In genomic region chr16:75202069-75202590, GRCh38 we compare ENCODE assay signal across 19 cellular contexts. TPM values are rescaled to one million over a fixed set of nuclear protein-coding genes. Genes with fewer than 3 reads are reported as not detected.
A peak's percentile ranks its signal among the peaks of the same experiment; 100 is the strongest.
DNase-seq lines count a peak whose midpoint lies in the region; ATAC-seq and TF ChIP-seq lines count a peak whose summit lies in the region.
"Had no signal": no experiment of that assay in that cellular context is flagged by ENCODE, and none has a peak within 500 bp of the region (broad histone marks: within the 10 kb centered on the region; RNA-seq: fewer than 3 reads in every experiment).

No MANE protein-coding gene starts in this region.

- peaks cover 14% of the 10 kb centered on the region for H3K4me1 ChIP-seq in CD4-positive, alpha-beta memory T cell (ENCODE audit: insufficient read depth, low read length)
- no peaks in the 10 kb centered on the region for H3K4me1 ChIP-seq in Peyer's patch

- peaks cover 12 to 22% (median 14%) of the 10 kb centered on the region in 4 donors for H3K4me1 Mint-ChIP-seq in CD4-positive, alpha-beta memory T cell

- POLR2A ChIA-PET in CD4-positive, alpha-beta memory T cell (lab: Charles Lee; ENCODE audit: partially characterized antibody), result no interaction called here

- H3K27ac Mint-ChIP-seq in CD4-positive, alpha-beta memory T cell, result peak overlapping the region in 4 of 7 donors; percentile 15 to 58 (median 28)

- TF ChIP-seq CTCF in Peyer's patch (IDR thresholded peaks at IDR 0.05), result no peak
- no peak for TF ChIP-seq CTCF in coronary artery (IDR thresholded peaks at IDR 0.05)

- no peaks in the 10 kb centered on the region for H3K36me3 Mint-ChIP-seq in CD4-positive, alpha-beta memory T cell

- CTCF ChIA-PET in CD4-positive, alpha-beta memory T cell (lab: Charles Lee; ENCODE audit: partially characterized antibody), result interaction anchor here (4.8 to 7.9 kb wide), 5 partner anchors 15 to 263 kb away, joined by 36 to 156 read pairs (median 60); partner anchors contain the start of genes CTRB1 and TMEM170A

- no peaks in the 10 kb centered on the region for H3K36me3 ChIP-seq in CD4-positive, alpha-beta memory T cell (ENCODE audit: insufficient read depth, low read length)
- no peaks in the 10 kb centered on the region for H3K36me3 ChIP-seq in Peyer's patch

- H3K27me3 Mint-ChIP-seq in CD4-positive, alpha-beta memory T cell, result peaks cover 7 to 12% of the 10 kb centered on the region in 2 donors

- H3K27me3 ChIP-seq in CD4-positive, alpha-beta memory T cell (ENCODE audit: insufficient read depth, low read length), result no peaks in the 10 kb centered on the region
- H3K27me3 ChIP-seq in Peyer's patch, result no peaks in the 10 kb centered on the region

- no peak overlapping the region for H3K4me3 ChIP-seq in CD4-positive, alpha-beta memory T cell (ENCODE audit: low read length in 2 of 2)
- H3K4me3 ChIP-seq in Peyer's patch (no peak overlapping the region), coronary artery (no peak overlapping the region)
- H3K4me3 ChIP-seq: GM23248, SK-N-MC had no signal

- no peak overlapping the region for H3K4me3 Mint-ChIP-seq in CD4-positive, alpha-beta memory T cell

- no peaks in the 10 kb centered on the region for H3K9me3 ChIP-seq in CD4-positive, alpha-beta memory T cell (ENCODE audit: control insufficient read depth in 1 of 2, low read length in 2 of 2)
- no peaks in the 10 kb centered on the region for H3K9me3 ChIP-seq in Peyer's patch

- DNase-seq in CD4-positive, alpha-beta memory T cell, result no peak
- DNase-seq in Peyer's patch (peak in 2 of 3 donors; percentile 13 to 26), coronary artery (ENCODE audit: low spot score) (peak; percentile 19), sciatic nerve (ENCODE audit: low spot score) (peak; percentile 7), cerebellar nuclear complex (lab: John Stamatoyannopoulos, UW) (no peak)
- DNase-seq: C1 segment of cervical spinal cord; DND-41; GM23248; HCEC 1CT; NCI-H1092 treated with DMSO at 0.1 percent for 48 hours; NCI-H146; NCI-H2081; NK-92 treated with Interleukin-12 subunit alpha and Interleukin-12 subunit beta, amount 100 ng/mL, for 24 hours; SHP77 had no signal

- H3K9me3 Mint-ChIP-seq in CD4-positive, alpha-beta memory T cell, result no peaks in the 10 kb centered on the region

- no peak overlapping the region for H3K27ac ChIP-seq in CD4-positive, alpha-beta memory T cell (ENCODE audit: low read depth, low read length)
- H3K27ac ChIP-seq in Peyer's patch, result no peak overlapping the region
- H3K27ac ChIP-seq in coronary artery, result no peak overlapping the region
- H3K27ac ChIP-seq: GM23248, SK-N-MC had no signal

- TF ChIP-seq POLR2A in Peyer's patch (IDR thresholded peaks at IDR 0.05), result no peak

- ATAC-seq in sciatic nerve, result no peak
- no peak for ATAC-seq in HG03280 (IDR thresholded peaks at IDR 0.05; ENCODE audit: unreplicated experiment)
- ATAC-seq in HG03045 (IDR thresholded peaks at IDR 0.05; ENCODE audit: unreplicated experiment), result no peak

- intact Hi-C loops in CD4-positive, alpha-beta memory T cell (cut with micrococcal nuclease), result no loop called here
- intact Hi-C loops in sciatic nerve (cut with DNase I), result no loop called here

RNA-seq across cellular contexts. Expression of gene CTRB2, which starts 4.8 kb away (rescaled TPM):
- total RNA-seq in CD4-positive, alpha-beta memory T cell, result not detected
- polyA plus RNA-seq in CD4-positive, alpha-beta memory T cell, result not detected
- total RNA-seq in Peyer's patch (not detected), sciatic nerve (7.3 TPM)
- total RNA-seq: G401, GM23248, NCI-H460 had no signal
- polyA plus RNA-seq: GM23248 had no signal

RNA-seq across cellular contexts. Expression of gene CTRB1, which starts 16.7 kb away (rescaled TPM):
- not detected for total RNA-seq in CD4-positive, alpha-beta memory T cell
- polyA plus RNA-seq in CD4-positive, alpha-beta memory T cell, result not detected
- total RNA-seq in Peyer's patch, result not detected
- 2.7 TPM for total RNA-seq in sciatic nerve
- total RNA-seq: G401, GM23248, NCI-H460 had no signal
- polyA plus RNA-seq: GM23248 had no signal

RNA-seq across cellular contexts. Expression of gene BCAR1, which starts 49.3 kb away (rescaled TPM):
- total RNA-seq in CD4-positive, alpha-beta memory T cell, result under 1 TPM in 1 of 2 experiments, not detected in 1; 0.36 TPM
- under 1 TPM in 1 of 2 donors, not detected in 1; 0.30 TPM for polyA plus RNA-seq in CD4-positive, alpha-beta memory T cell
- 100 to 1,000 TPM in 3 of 4 donors, 10 to 100 TPM in 1; 77.6 to 251 (median 206) TPM for total RNA-seq in Peyer's patch
- 71.7 TPM for total RNA-seq in sciatic nerve

RNA-seq across cellular contexts. Expression of gene ZFP1, which starts 53.8 kb away (rescaled TPM):
- total RNA-seq in CD4-positive, alpha-beta memory T cell, result 10 to 100 TPM; 11.7 to 13.4 TPM
- 10 to 100 TPM; 18.4 to 22.3 TPM for polyA plus RNA-seq in CD4-positive, alpha-beta memory T cell
- total RNA-seq in Peyer's patch, result 1 to 10 TPM; 2.6 to 6.1 (median 4.9) TPM
- 19.0 TPM for total RNA-seq in sciatic nerve

Comparison
In these comparisons a context has a peak if more than half of its experiments do, and no peak if none do; other contexts are left out.
1. DNase-seq: peak in Peyer's patch (2 of 3), coronary artery (single experiment) and sciatic nerve (single experiment); none in CD4-positive, alpha-beta memory T cell (0 of 5) and cerebellar nuclear complex (0 of 2).
2. RNA of gene BCAR1, which starts 49.3 kb away (total RNA-seq): 77.6 to 251 TPM in Peyer's patch and 71.7 TPM in sciatic nerve (single experiment); 0.36 TPM in CD4-positive, alpha-beta memory T cell; every median in the first group is over 10 times any median in the second.